ENCODE assay signal across 9 cellular contexts in the genomic region with DNA sequence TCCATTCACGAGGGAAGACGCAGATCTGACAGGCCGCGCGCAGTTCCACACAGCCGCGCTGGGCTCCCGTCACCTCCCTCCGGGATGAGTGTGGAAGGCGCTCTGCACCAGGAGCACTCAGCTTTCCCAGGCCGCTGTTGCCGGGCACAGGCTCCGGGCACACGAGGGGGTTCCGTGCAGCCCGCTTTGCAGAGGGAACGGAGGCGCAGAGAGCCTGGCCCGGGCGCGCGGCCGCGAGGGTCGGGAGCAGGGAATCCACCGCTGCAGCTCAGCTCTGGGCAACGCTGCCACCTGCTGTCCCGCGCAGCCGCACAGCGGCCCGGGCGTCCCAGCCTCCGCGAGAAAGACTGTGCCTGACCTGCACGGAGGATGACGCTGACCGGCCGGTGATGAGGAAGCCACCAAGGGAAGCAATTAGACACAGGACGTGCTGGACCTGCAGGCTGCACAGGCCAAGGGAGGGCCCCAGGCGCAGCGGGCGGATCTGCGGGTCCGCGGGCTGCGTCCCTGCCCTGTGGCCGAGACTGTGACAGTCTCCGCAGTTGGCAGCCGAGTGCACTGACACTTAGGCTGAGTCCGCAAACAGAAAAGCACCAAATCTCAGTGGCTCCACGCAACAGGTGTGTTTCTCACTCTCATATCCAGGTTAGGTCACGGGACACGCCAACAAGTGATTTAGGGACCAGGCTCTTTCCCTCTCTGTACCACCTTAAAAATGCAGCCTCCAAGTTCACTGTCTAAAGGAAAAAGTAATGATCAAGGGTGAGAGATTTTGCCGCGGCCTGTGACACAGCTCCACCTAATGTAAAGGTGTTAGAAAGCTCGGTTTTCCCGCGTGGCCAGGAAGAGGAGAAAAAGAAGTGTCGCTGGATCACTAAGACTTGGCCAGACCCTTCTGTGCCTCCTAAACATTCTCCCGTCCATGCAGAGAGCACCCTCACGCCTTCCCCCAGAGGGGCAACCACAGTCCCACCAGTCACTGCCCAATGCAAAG.
DNase-seq lines count a peak whose midpoint lies in the region; ATAC-seq and TF ChIP-seq lines count a peak whose summit lies in the region.
"Had no signal": no experiment of that assay in that cellular context is flagged by ENCODE, and none has a peak within 500 bp of the region (broad histone marks: within the 10 kb centered on the region; RNA-seq: fewer than 3 reads in every experiment).

No MANE protein-coding gene starts in this region.

- peaks cover 28% of the 10 kb centered on the region for H3K27me3 Mint-ChIP-seq in activated CD8-positive, alpha-beta T cell treated with anti-CD3 and anti-CD28 coated beads for 36 hours

- H3K27ac ChIP-seq in MM.1S (ENCODE audit: low read length) (peak overlapping the region; percentile 59; the same call in 1 of the 2 replicates), ovary (no peak overlapping the region)

- WGBS in ovary, 3 donors = 3 to 8% (median 5%) methylated on average over 37 to 62 of the region's 62 CpGs
- 9 to 12% methylated on average over 24 to 53 of the region's 62 CpGs for WGBS in lower leg skin, 2 donors

- CTCF ChIA-PET in activated CD8-positive, alpha-beta T cell treated with anti-CD3 and anti-CD28 coated beads for 36 hours (lab: Charles Lee) = no interaction called here

- no peaks in the 10 kb centered on the region for H3K9me3 ChIP-seq in MM.1S (replicated peaks; ENCODE audit: insufficient read depth, low read length)
- no peaks in the 10 kb centered on the region for H3K9me3 ChIP-seq in ovary

- TF ChIP-seq POLR2A in ovary (IDR thresholded peaks at IDR 0.05) (no peak), lower leg skin (IDR thresholded peaks at IDR 0.05) (no peak)

- DNase-seq in SIG-M5 treated with dmso at 0.1 percent for 504 hours (lab: John Stamatoyannopoulos, UW; ENCODE audit: unreplicated experiment) = peak; percentile 29
- no peak for DNase-seq in SIG-M5 (lab: John Stamatoyannopoulos, UW)
- DNase-seq in MM.1S = peak; percentile 82
- peak; percentile 26 for DNase-seq in activated CD8-positive, alpha-beta T cell treated with anti-CD3 and anti-CD28 coated beads for 36 hours
- peak; percentile 49 for DNase-seq in glomerular visceral epithelial cell (ENCODE audit: extremely low spot score)
- peak in 4 of 5 donors; percentile 19 to 54 (median 42) for DNase-seq in ovary
- DNase-seq in lower leg skin (ENCODE audit: low spot score in 2 of 2) = no peak

- H3K9ac ChIP-seq in MM.1S (ENCODE audit: low read length) = peak overlapping the region; percentile 71

- peak overlapping the region; percentile 82 for H3K4me3 ChIP-seq in MM.1S (ENCODE audit: low read length)
- H3K4me3 ChIP-seq in ovary = peak overlapping the region; percentile 20
- H3K4me3 ChIP-seq in lower leg skin (ENCODE audit: low read depth, poor library complexity, severe bottlenecking) = no peak overlapping the region

- H3K9me2 ChIP-seq in MM.1S (replicated peaks; ENCODE audit: insufficient read depth, low read length) = no peaks in the 10 kb centered on the region

- ATAC-seq in GM21723 (IDR thresholded peaks at IDR 0.05; ENCODE audit: unreplicated experiment) = peak; percentile 90
- peak; percentile 60 for ATAC-seq in activated CD8-positive, alpha-beta T cell treated with anti-CD3 and anti-CD28 coated beads for 36 hours

- POLR2A ChIA-PET in activated CD8-positive, alpha-beta T cell treated with anti-CD3 and anti-CD28 coated beads for 36 hours (lab: Charles Lee) = interaction anchor here (0.6 kb wide), 1 partner anchor 48 kb away, joined by 4 read pairs; no protein-coding TSS in a partner anchor

- peak; percentile 55 for TF ChIP-seq CTCF in MM.1S (IDR thresholded peaks at IDR 0.05; ENCODE audit: low read length)
- no peak for TF ChIP-seq CTCF in activated CD8-positive, alpha-beta T cell treated with anti-CD3 and anti-CD28 coated beads for 36 hours (IDR thresholded peaks at IDR 0.05)
- TF ChIP-seq CTCF in ovary (IDR thresholded peaks at IDR 0.05) = peak in 1 of 3 donors; percentile 18
- TF ChIP-seq CTCF in lower leg skin (IDR thresholded peaks at IDR 0.05) = no peak

- no peaks in the 10 kb centered on the region for H3K36me3 Mint-ChIP-seq in activated CD8-positive, alpha-beta T cell treated with anti-CD3 and anti-CD28 coated beads for 36 hours (ENCODE audit: low read depth)
- H3K36me3 Mint-ChIP-seq: CD4-positive, CD25-positive, alpha-beta regulatory T cell had no signal

- intact Hi-C loops in activated CD8-positive, alpha-beta T cell treated with anti-CD3 and anti-CD28 coated beads for 36 hours (cut with micrococcal nuclease) = no loop called here
- intact Hi-C loops in ovary (cut with DNase I) = no loop called here
- intact Hi-C loops in lower leg skin (cut with DNase I; ENCODE audit: low total_unique reads) = no loop called here

- H3K4me1 Mint-ChIP-seq in activated CD8-positive, alpha-beta T cell treated with anti-CD3 and anti-CD28 coated beads for 36 hours (ENCODE audit: low read depth) = peaks cover 7% of the 10 kb centered on the region

- H3K4me1 ChIP-seq in MM.1S (ENCODE audit: low read length) (peaks cover 6% of the 10 kb centered on the region; the same call in 1 of the 2 replicates), ovary (ENCODE audit: insufficient read depth) (peaks cover 4% of the 10 kb centered on the region)

- no peaks in the 10 kb centered on the region for H3K79me2 ChIP-seq in MM.1S (ENCODE audit: low read length)

- H3K4me3 Mint-ChIP-seq in activated CD8-positive, alpha-beta T cell treated with anti-CD3 and anti-CD28 coated beads for 36 hours = peak overlapping the region; percentile 24

- TF ChIP-seq EP300 in ovary (IDR thresholded peaks at IDR 0.05) = no peak

- H3K4me2 ChIP-seq in MM.1S (ENCODE audit: low read depth, low read length) = peak overlapping the region; percentile 82

- H3K27ac Mint-ChIP-seq in activated CD8-positive, alpha-beta T cell treated with anti-CD3 and anti-CD28 coated beads for 36 hours = no peak overlapping the region
- H3K27ac Mint-ChIP-seq: CD4-positive, CD25-positive, alpha-beta regulatory T cell had no signal

- no peaks in the 10 kb centered on the region for H3K27me3 ChIP-seq in MM.1S (replicated peaks; ENCODE audit: insufficient read depth, low read length)
- no peaks in the 10 kb centered on the region for H3K27me3 ChIP-seq in ovary

- H3F3A ChIP-seq in MM.1S (ENCODE audit: insufficient read depth, low read length) = no peaks in the 10 kb centered on the region

- no peaks in the 10 kb centered on the region for H3K9me3 Mint-ChIP-seq in activated CD8-positive, alpha-beta T cell treated with anti-CD3 and anti-CD28 coated beads for 36 hours

- H2AFZ ChIP-seq in MM.1S (ENCODE audit: low read length) = peak overlapping the region; percentile 91

- no peaks in the 10 kb centered on the region for H3K36me3 ChIP-seq in MM.1S (replicated peaks; ENCODE audit: insufficient read depth, low read length)
- H3K36me3 ChIP-seq in ovary = no peaks in the 10 kb centered on the region

- no peaks in the 10 kb centered on the region for H4K20me1 ChIP-seq in MM.1S (ENCODE audit: insufficient read depth, low read length)

Comparison
In these comparisons a context has a peak if more than half of its experiments do, and no peak if none do; other contexts are left out.
1. DNase-seq: peak in SIG-M5 treated with dmso at 0.1 percent for 504 hours (single experiment), MM.1S (single experiment), activated CD8-positive, alpha-beta T cell treated with anti-CD3 and anti-CD28 coated beads for 36 hours (single experiment), glomerular visceral epithelial cell (single experiment) and ovary (4 of 5); none in SIG-M5 (single experiment) and lower leg skin (0 of 2).